In the genomic region with DNA sequence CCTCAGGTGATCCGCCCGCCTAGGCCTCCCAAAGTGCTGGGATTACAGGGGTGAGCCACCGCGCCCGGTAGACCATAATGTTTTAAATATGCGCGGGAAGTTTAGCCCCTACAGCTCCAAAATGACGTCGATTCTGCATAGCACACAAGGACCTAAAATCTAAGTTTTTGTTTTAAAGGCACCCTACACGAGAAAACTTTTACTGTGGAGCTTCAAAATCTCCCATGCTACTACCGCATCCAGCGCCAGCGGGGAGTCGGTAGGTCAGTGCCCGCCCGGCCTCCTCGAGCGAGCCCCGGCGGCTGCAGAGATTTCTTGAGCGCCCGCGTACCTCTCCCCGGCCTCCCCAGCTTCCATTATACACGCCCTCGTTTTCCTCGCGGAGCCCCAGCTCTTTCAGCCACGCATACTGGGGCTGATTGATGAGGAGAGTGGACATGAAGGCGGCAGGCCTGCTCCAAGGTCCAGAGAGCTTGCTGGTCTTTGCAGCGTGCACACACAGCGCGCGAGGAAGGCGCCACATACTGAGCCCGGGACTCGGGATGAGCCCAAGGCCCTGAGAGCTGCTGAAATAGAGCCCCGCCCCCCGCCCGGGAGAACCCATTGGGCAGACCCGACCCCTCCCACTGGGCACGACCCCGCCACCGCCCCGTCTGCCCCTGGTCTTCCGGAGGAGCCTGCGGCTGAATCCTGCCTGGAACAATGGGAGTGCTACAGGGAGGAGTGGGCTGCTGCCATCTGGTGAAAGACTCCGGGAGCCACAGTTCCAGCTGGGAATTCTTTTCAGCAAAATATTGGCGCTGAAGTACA, we compare ENCODE assay signal across 1 cellular context.
TF ChIP-seq lines count a peak whose summit lies in the region.

A gene (minus strand): TSS at position 544 of the 810 bp plus-strand sequence. CDS start 21 bp downstream, at position 523.

TF ChIP-seq in HepG2, 621 proteins besides CTCF, POLR2A, EP300 and RAD21 (continued from another document and continues in another):
- TF ChIP-seq, protein P1, sequence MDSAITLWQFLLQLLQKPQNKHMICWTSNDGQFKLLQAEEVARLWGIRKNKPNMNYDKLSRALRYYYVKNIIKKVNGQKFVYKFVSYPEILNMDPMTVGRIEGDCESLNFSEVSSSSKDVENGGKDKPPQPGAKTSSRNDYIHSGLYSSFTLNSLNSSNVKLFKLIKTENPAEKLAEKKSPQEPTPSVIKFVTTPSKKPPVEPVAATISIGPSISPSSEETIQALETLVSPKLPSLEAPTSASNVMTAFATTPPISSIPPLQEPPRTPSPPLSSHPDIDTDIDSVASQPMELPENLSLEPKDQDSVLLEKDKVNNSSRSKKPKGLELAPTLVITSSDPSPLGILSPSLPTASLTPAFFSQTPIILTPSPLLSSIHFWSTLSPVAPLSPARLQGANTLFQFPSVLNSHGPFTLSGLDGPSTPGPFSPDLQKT (CRISPR knock-in tag; IDR thresholded peaks at IDR 0.05; ENCODE audit: borderline replicate concordance) = no peak
- peak; percentile 75; the same call in 1 of the 2 replicates for TF ChIP-seq KLF12 (CRISPR knock-in tag; IDR thresholded peaks at IDR 0.05; ENCODE audit: borderline replicate concordance)
- TF ChIP-seq DMAP1 (CRISPR knock-in tag; IDR thresholded peaks at IDR 0.05) = peak; percentile 88; the same call in 1 of the 2 replicates
- 0 out of 2 replicates have a peak, but pooled peaks have one; percentile 33 for TF ChIP-seq STAT5B (CRISPR knock-in tag; IDR thresholded peaks at IDR 0.05)
- TF ChIP-seq TAF1 (CRISPR knock-in tag; IDR thresholded peaks at IDR 0.05) = peak; percentile 92
- no peak for TF ChIP-seq ATM (IDR thresholded peaks at IDR 0.05; ENCODE audit: borderline replicate concordance)
- no peak for TF ChIP-seq ATF7 (IDR thresholded peaks at IDR 0.05)
- no peak for TF ChIP-seq ATF7 (CRISPR knock-in tag; IDR thresholded peaks at IDR 0.05)
- 0 out of 2 replicates have a peak, but pooled peaks have one; percentile 59 for TF ChIP-seq SP5 (CRISPR knock-in tag; IDR thresholded peaks at IDR 0.05; ENCODE audit: borderline replicate concordance, low read depth)
- TF ChIP-seq ZNF629 (CRISPR knock-in tag; conservative IDR thresholded peaks at IDR 0.05) = peak; percentile 38; the same call in 1 of the 2 replicates
- 0 out of 2 replicates have a peak, but pooled peaks have one; percentile 80 for TF ChIP-seq PCBP1 (IDR thresholded peaks at IDR 0.05; ENCODE audit: borderline replicate concordance, low read depth, low read length)
- TF ChIP-seq, protein P2, sequence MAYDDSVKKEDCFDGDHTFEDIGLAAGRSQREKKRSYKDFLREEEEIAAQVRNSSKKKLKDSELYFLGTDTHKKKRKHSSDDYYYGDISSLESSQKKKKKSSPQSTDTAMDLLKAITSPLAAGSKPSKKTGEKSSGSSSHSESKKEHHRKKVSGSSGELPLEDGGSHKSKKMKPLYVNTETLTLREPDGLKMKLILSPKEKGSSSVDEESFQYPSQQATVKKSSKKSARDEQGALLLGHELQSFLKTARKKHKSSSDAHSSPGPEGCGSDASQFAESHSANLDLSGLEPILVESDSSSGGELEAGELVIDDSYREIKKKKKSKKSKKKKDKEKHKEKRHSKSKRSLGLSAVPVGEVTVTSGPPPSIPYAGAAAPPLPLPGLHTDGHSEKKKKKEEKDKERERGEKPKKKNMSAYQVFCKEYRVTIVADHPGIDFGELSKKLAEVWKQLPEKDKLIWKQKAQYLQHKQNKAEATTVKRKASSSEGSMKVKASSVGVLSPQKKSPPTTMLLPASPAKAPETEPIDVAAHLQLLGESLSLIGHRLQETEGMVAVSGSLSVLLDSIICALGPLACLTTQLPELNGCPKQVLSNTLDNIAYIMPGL (CRISPR knock-in tag; IDR thresholded peaks at IDR 0.05; ENCODE audit: borderline replicate concordance in 1 of 2, low read depth in 1 of 2) = peak; percentile 64 to 85; a peak in 3 of 4 replicates
- peak; percentile 66 for TF ChIP-seq ZNF777 (CRISPR knock-in tag; IDR thresholded peaks at IDR 0.05)
- no peak for TF ChIP-seq MAFK (conservative IDR thresholded peaks at IDR 0.05 in 1 of 2, IDR thresholded peaks at IDR 0.05 in 1 of 2; ENCODE audit: low read length in 2 of 2)
- TF ChIP-seq, protein P3, sequence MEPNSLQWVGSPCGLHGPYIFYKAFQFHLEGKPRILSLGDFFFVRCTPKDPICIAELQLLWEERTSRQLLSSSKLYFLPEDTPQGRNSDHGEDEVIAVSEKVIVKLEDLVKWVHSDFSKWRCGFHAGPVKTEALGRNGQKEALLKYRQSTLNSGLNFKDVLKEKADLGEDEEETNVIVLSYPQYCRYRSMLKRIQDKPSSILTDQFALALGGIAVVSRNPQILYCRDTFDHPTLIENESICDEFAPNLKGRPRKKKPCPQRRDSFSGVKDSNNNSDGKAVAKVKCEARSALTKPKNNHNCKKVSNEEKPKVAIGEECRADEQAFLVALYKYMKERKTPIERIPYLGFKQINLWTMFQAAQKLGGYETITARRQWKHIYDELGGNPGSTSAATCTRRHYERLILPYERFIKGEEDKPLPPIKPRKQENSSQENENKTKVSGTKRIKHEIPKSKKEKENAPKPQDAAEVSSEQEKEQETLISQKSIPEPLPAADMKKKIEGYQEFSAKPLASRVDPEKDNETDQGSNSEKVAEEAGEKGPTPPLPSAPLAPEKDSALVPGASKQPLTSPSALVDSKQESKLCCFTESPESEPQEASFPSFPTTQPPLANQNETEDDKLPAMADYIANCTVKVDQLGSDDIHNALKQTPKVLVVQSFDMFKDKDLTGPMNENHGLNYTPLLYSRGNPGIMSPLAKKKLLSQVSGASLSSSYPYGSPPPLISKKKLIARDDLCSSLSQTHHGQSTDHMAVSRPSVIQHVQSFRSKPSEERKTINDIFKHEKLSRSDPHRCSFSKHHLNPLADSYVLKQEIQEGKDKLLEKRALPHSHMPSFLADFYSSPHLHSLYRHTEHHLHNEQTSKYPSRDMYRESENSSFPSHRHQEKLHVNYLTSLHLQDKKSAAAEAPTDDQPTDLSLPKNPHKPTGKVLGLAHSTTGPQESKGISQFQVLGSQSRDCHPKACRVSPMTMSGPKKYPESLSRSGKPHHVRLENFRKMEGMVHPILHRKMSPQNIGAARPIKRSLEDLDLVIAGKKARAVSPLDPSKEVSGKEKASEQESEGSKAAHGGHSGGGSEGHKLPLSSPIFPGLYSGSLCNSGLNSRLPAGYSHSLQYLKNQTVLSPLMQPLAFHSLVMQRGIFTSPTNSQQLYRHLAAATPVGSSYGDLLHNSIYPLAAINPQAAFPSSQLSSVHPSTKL (CRISPR knock-in tag; IDR thresholded peaks at IDR 0.05) = peak; percentile 64; the same call in 1 of the 2 replicates
- TF ChIP-seq, protein P4, sequence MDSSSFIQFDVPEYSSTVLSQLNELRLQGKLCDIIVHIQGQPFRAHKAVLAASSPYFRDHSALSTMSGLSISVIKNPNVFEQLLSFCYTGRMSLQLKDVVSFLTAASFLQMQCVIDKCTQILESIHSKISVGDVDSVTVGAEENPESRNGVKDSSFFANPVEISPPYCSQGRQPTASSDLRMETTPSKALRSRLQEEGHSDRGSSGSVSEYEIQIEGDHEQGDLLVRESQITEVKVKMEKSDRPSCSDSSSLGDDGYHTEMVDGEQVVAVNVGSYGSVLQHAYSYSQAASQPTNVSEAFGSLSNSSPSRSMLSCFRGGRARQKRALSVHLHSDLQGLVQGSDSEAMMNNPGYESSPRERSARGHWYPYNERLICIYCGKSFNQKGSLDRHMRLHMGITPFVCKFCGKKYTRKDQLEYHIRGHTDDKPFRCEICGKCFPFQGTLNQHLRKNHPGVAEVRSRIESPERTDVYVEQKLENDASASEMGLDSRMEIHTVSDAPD (CRISPR knock-in tag; IDR thresholded peaks at IDR 0.05) = peak; percentile 42; the same call in 1 of the 2 replicates
- TF ChIP-seq HDAC6 (IDR thresholded peaks at IDR 0.05; ENCODE audit: low read depth, low read length) = no peak
- TF ChIP-seq, protein P5, sequence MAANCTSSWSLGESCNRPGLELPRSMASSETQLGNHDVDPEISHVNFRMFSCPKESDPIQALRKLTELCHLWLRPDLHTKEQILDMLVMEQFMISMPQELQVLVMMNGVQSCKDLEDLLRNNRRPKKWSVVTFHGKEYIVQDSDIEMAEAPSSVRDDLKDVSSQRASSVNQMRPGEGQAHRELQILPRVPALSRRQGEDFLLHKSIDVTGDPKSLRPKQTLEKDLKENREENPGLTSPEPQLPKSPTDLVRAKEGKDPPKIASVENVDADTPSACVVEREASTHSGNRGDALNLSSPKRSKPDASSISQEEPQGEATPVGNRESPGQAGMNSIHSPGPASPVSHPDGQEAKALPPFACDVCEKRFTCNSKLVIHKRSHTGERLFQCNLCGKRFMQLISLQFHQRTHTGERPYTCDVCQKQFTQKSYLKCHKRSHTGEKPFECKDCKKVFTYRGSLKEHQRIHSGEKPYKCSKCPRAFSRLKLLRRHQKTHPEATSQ (CRISPR knock-in tag; IDR thresholded peaks at IDR 0.05; ENCODE audit: borderline replicate concordance) = peak; percentile 94; the same call in 1 of the 2 replicates
- TF ChIP-seq BRD4 (CRISPR knock-in tag; IDR thresholded peaks at IDR 0.05) = peak; percentile 74
- TF ChIP-seq, protein P6, sequence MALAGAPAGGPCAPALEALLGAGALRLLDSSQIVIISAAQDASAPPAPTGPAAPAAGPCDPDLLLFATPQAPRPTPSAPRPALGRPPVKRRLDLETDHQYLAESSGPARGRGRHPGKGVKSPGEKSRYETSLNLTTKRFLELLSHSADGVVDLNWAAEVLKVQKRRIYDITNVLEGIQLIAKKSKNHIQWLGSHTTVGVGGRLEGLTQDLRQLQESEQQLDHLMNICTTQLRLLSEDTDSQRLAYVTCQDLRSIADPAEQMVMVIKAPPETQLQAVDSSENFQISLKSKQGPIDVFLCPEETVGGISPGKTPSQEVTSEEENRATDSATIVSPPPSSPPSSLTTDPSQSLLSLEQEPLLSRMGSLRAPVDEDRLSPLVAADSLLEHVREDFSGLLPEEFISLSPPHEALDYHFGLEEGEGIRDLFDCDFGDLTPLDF (CRISPR knock-in tag; IDR thresholded peaks at IDR 0.05) = peak; percentile 82
- TF ChIP-seq KDM6A (CRISPR knock-in tag; IDR thresholded peaks at IDR 0.05; ENCODE audit: low read depth) = no peak
- peak; percentile 81 for TF ChIP-seq ZMYM3 (CRISPR knock-in tag; IDR thresholded peaks at IDR 0.05)
- no peak for TF ChIP-seq ZNF83 (CRISPR knock-in tag; IDR thresholded peaks at IDR 0.05; ENCODE audit: borderline replicate concordance)
- peak; percentile 74; the same call in 1 of the 2 replicates for TF ChIP-seq GATA4 (IDR thresholded peaks at IDR 0.05; ENCODE audit: borderline replicate concordance, low read depth)
- TF ChIP-seq, protein P7, sequence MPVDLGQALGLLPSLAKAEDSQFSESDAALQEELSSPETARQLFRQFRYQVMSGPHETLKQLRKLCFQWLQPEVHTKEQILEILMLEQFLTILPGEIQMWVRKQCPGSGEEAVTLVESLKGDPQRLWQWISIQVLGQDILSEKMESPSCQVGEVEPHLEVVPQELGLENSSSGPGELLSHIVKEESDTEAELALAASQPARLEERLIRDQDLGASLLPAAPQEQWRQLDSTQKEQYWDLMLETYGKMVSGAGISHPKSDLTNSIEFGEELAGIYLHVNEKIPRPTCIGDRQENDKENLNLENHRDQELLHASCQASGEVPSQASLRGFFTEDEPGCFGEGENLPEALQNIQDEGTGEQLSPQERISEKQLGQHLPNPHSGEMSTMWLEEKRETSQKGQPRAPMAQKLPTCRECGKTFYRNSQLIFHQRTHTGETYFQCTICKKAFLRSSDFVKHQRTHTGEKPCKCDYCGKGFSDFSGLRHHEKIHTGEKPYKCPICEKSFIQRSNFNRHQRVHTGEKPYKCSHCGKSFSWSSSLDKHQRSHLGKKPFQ (CRISPR knock-in tag; IDR thresholded peaks at IDR 0.05; ENCODE audit: insufficient replicate concordance) = peak; percentile 23
- TF ChIP-seq, protein P8, sequence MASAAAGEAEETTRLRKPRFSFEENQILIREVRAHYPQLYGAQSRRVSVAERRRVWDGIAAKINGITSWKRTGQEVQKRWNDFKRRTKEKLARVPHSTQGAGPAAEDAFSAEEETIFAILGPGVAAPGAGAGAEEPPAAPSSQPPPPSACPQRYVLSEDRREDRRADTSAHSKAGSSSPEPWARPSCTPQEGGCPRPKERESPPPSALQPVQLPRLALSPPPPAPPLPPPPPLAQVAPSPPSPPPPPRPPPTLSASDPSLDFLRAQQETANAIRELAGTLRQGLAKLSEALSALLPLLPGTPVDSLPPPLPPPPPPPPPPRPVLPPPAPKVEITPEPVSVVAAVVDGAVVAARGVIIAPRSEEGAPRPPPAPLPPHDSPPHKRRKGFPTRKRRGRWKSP (CRISPR knock-in tag; IDR thresholded peaks at IDR 0.05) = peak; percentile 46; the same call in 1 of the 2 replicates
- 0 out of 2 replicates have a peak, but pooled peaks have one; percentile 7 for TF ChIP-seq FOXO1 (CRISPR knock-in tag; IDR thresholded peaks at IDR 0.05)
- TF ChIP-seq, protein P9, sequence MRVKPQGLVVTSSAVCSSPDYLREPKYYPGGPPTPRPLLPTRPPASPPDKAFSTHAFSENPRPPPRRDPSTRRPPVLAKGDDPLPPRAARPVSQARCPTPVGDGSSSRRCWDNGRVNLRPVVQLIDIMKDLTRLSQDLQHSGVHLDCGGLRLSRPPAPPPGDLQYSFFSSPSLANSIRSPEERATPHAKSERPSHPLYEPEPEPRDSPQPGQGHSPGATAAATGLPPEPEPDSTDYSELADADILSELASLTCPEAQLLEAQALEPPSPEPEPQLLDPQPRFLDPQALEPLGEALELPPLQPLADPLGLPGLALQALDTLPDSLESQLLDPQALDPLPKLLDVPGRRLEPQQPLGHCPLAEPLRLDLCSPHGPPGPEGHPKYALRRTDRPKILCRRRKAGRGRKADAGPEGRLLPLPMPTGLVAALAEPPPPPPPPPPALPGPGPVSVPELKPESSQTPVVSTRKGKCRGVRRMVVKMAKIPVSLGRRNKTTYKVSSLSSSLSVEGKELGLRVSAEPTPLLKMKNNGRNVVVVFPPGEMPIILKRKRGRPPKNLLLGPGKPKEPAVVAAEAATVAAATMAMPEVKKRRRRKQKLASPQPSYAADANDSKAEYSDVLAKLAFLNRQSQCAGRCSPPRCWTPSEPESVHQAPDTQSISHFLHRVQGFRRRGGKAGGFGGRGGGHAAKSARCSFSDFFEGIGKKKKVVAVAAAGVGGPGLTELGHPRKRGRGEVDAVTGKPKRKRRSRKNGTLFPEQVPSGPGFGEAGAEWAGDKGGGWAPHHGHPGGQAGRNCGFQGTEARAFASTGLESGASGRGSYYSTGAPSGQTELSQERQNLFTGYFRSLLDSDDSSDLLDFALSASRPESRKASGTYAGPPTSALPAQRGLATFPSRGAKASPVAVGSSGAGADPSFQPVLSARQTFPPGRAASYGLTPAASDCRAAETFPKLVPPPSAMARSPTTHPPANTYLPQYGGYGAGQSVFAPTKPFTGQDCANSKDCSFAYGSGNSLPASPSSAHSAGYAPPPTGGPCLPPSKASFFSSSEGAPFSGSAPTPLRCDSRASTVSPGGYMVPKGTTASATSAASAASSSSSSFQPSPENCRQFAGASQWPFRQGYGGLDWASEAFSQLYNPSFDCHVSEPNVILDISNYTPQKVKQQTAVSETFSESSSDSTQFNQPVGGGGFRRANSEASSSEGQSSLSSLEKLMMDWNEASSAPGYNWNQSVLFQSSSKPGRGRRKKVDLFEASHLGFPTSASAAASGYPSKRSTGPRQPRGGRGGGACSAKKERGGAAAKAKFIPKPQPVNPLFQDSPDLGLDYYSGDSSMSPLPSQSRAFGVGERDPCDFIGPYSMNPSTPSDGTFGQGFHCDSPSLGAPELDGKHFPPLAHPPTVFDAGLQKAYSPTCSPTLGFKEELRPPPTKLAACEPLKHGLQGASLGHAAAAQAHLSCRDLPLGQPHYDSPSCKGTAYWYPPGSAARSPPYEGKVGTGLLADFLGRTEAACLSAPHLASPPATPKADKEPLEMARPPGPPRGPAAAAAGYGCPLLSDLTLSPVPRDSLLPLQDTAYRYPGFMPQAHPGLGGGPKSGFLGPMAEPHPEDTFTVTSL (CRISPR knock-in tag; IDR thresholded peaks at IDR 0.05; ENCODE audit: borderline replicate concordance) = 0 out of 2 replicates have a peak, but pooled peaks have one; percentile 15
- TF ChIP-seq NKX3-1 (CRISPR knock-in tag; IDR thresholded peaks at IDR 0.05) = no peak
- TF ChIP-seq NR2F6 (IDR thresholded peaks at IDR 0.05) = no peak; the same call in 1 of the 2 replicates
- TF ChIP-seq NR2F6 (CRISPR knock-in tag; IDR thresholded peaks at IDR 0.05) = peak; percentile 65
